Comparison of ENCODE assay signal across 1 cellular context in the genomic region with DNA sequence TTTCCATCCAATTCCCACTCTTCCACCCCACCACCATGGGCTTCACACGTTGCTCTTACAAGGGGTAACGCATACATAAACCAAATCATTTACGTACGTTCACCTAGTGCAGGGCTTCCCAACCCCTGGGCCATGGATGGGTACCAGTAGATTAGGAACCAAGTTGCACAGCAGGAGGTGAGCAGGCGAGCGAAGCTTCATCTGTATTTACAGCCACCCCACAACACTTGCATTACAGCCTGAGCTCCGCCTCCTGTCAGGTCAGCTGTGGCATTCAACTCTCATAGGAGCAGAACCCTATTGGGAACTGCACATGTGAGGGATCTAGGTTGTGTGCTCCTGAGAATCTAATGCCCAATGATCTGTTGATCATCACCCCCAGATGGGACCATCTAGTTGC.
TF ChIP-seq lines count a peak whose summit lies in the region.

No MANE protein-coding gene starts in this region.

TF ChIP-seq in K562, 482 proteins besides CTCF, POLR2A, EP300 and RAD21 (continued from another document):
- no peak for TF ChIP-seq PURB (CRISPR knock-in tag; IDR thresholded peaks at IDR 0.05; ENCODE audit: low read depth)
- TF ChIP-seq HEY1 (CRISPR knock-in tag; IDR thresholded peaks at IDR 0.05; ENCODE audit: borderline replicate concordance): no peak
- TF ChIP-seq TRIM28 (IDR thresholded peaks at IDR 0.05): no peak
- no peak for TF ChIP-seq ZNF707 (CRISPR knock-in tag; conservative IDR thresholded peaks at IDR 0.05)
- no peak for TF ChIP-seq SPI1 (IDR thresholded peaks at IDR 0.05; ENCODE audit: borderline replicate concordance, low read depth, low read length)
- TF ChIP-seq GTF2B (IDR thresholded peaks at IDR 0.05; ENCODE audit: extremely low read depth, insufficient read length): no peak
- TF ChIP-seq, protein P1, sequence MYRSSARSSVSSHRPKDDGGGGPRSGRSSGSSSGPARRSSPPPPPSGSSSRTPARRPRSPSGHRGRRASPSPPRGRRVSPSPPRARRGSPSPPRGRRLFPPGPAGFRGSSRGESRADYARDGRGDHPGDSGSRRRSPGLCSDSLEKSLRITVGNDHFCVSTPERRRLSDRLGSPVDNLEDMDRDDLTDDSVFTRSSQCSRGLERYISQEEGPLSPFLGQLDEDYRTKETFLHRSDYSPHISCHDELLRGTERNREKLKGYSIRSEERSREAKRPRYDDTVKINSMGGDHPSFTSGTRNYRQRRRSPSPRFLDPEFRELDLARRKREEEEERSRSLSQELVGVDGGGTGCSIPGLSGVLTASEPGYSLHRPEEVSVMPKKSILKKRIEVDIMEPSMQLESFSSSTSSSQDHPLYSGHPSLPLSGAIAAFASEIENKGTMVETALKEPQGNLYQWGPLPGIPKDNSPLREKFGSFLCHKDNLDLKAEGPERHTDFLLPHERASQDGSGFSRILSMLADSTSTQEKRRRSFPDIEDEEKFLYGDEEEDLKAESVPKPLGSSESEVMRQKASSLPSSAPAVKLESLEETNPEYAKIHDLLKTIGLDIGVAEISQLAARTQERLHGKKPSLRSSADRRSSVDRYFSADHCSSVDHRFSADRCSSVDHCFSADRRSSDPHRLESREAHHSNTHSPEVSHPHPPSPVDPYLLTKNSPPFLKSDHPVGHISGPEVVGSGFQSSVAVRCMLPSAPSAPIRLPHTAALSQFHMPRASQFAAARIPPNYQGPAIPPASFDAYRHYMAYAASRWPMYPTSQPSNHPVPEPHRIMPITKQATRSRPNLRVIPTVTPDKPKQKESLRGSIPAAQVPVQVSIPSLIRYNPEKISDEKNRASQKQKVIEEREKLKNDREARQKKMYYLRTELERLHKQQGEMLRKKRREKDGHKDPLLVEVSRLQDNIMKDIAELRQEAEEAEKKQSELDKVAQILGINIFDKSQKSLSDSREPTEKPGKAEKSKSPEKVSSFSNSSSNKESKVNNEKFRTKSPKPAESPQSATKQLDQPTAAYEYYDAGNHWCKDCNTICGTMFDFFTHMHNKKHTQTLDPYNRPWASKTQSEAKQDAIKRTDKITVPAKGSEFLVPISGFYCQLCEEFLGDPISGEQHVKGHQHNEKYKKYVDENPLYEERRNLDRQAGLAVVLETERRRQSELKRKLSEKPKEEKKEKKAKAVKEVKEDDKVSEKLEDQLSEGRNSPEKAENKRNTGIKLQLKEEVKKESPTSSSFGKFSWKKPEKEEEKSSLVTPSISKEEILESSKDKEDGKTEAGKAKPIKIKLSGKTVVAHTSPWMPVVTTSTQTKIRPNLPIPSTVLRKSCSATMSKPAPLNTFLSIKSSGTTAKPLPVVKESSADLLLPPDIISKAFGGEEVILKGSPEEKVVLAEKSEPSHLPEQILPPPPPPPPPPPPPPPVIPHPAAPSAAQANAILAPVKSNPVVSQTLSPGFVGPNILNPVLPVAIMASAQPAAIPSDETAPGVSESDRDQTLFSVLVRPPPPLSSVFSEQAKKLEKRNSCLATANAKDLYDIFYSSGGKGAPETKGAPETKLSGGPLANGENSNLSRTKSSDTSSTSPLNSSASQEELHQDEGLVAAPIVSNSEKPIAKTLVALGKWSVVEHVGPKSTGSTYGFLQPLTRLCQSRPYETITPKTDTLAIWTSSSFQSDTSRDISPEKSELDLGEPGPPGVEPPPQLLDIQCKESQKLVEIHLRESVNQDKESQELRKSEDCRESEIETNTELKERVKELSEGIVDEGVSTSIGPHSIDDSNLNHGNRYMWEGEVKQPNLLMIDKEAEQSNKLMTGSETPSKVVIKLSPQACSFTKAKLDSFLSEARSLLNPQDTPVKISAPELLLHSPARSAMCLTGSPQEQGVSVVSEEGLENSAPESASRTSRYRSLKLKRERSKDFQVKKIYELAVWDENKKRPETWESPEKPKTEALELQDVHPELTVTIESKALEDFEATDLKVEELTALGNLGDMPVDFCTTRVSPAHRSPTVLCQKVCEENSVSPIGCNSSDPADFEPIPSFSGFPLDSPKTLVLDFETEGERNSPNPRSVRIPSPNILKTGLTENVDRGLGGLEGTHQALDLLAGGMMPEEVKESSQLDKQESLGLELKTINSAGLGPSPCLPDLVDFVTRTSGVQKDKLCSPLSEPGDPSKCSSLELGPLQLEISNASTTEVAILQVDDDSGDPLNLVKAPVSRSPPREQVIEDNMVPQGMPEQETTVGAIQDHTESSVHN (IDR thresholded peaks at IDR 0.05; ENCODE audit: borderline replicate concordance in 1 of 2, low read depth in 1 of 2): no peak
- TF ChIP-seq KAT8 (IDR thresholded peaks at IDR 0.05; ENCODE audit: low read depth): no peak
- TF ChIP-seq GTF3C2 (IDR thresholded peaks at IDR 0.05; ENCODE audit: borderline replicate concordance, extremely low read depth, insufficient read length): no peak
